ENCODE assay signal across 21 cellular contexts in genomic region chr17:67912656-67913055, GRCh38.
DNase-seq lines count a peak whose midpoint lies in the region; ATAC-seq and TF ChIP-seq lines count a peak whose summit lies in the region.
"Had no signal": no experiment of that assay in that cellular context is flagged by ENCODE, and none has a peak within 500 bp of the region (broad histone marks: within the 10 kb centered on the region; RNA-seq: fewer than 3 reads in every experiment).

No MANE protein-coding gene starts in this region.

- no peak overlapping the region for H3K27ac ChIP-seq in HCT116 (ENCODE audit: low read depth, low read length)
- no peak overlapping the region for H3K27ac ChIP-seq in osteoblast (ENCODE audit: low read depth, low read length)
- H3K27ac ChIP-seq: BLaER1, SJCRH30, thyroid gland had no signal

- peak overlapping the region; percentile 3 for H3K27ac Mint-ChIP-seq in activated naive CD8-positive, alpha-beta T cell treated with anti-CD3 and anti-CD28 coated beads for 36 hours
- peak overlapping the region; percentile 64 to 68 for H3K27ac Mint-ChIP-seq in natural killer cell treated with Interleukin-12 subunit alpha and Interleukin-12 subunit beta and Interleukin-15 and Interleukin-18, amount 100 ng/mL, for 72 hours

- intact Hi-C loops in HCT116 (cut with micrococcal nuclease), result no loop called here

- no peaks in the 10 kb centered on the region for H3K9me2 ChIP-seq in HCT116 (ENCODE audit: insufficient read depth)

- no peak overlapping the region for H2AFZ ChIP-seq in HCT116 (ENCODE audit: low read depth, low read length, poor library complexity, severe bottlenecking)
- no peak overlapping the region for H2AFZ ChIP-seq in osteoblast (ENCODE audit: low read length)

- H3K9me3 ChIP-seq in HCT116 (ENCODE audit: control insufficient read depth in 1 of 2, insufficient read depth in 1 of 2, low read depth in 1 of 2, low read length in 2 of 2) (no peaks in the 10 kb centered on the region), osteoblast (ENCODE audit: low read depth, low read length) (no peaks in the 10 kb centered on the region)
- H3K9me3 ChIP-seq: BLaER1, mucosa of descending colon, SJCRH30, thyroid gland had no signal

- no peaks in the 10 kb centered on the region for H3K9me3 Mint-ChIP-seq in activated T-cell treated with anti-CD3 and anti-CD28 coated beads, Interleukin-2, amount 50 U/mL, for 4 hours
- H3K9me3 Mint-ChIP-seq in activated naive CD8-positive, alpha-beta T cell treated with anti-CD3 and anti-CD28 coated beads for 36 hours, result no peaks in the 10 kb centered on the region
- no peaks in the 10 kb centered on the region for H3K9me3 Mint-ChIP-seq in natural killer cell treated with Interleukin-12 subunit alpha and Interleukin-12 subunit beta and Interleukin-15 and Interleukin-18, amount 100 ng/mL, for 72 hours

- H3K4me3 ChIP-seq in HCT116 (replicated peaks in 1 of 2; ENCODE audit: low read depth in 1 of 2, low read length in 2 of 2) (no peak overlapping the region), osteoblast (ENCODE audit: insufficient read depth, low read length) (no peak overlapping the region)
- H3K4me3 ChIP-seq: BLaER1, mucosa of descending colon, SJCRH30, thyroid gland had no signal

- TF ChIP-seq POLR2A in HCT116 (IDR thresholded peaks at IDR 0.05; ENCODE audit: borderline replicate concordance, extremely low read depth, insufficient read depth, insufficient read length), result no peak

- peaks cover 42% of the 10 kb centered on the region for H3K36me3 Mint-ChIP-seq in activated T-cell treated with anti-CD3 and anti-CD28 coated beads, Interleukin-2, amount 50 U/mL, for 4 hours (ENCODE audit: insufficient read depth)
- peaks cover 27% of the 10 kb centered on the region for H3K36me3 Mint-ChIP-seq in activated naive CD8-positive, alpha-beta T cell treated with anti-CD3 and anti-CD28 coated beads for 36 hours
- peaks cover 24% of the 10 kb centered on the region for H3K36me3 Mint-ChIP-seq in natural killer cell treated with Interleukin-12 subunit alpha and Interleukin-12 subunit beta and Interleukin-15 and Interleukin-18, amount 100 ng/mL, for 72 hours

- CTCF ChIA-PET in HCT116 (lab: Charles Lee), result no interaction called here

- TF ChIP-seq RAD21 in HCT116 (IDR thresholded peaks at IDR 0.05; ENCODE audit: low read depth), result no peak

- DNase-seq in activated T-cell treated with anti-CD3 and anti-CD28 coated beads for 48 hours (ENCODE audit: low read depth), result peak; percentile 26
- DNase-seq in activated T-cell treated with anti-CD3 and anti-CD28 coated beads, Interleukin-2, amount 50 U/mL, for 4 hours, result no peak
- DNase-seq in HCT116 (ENCODE audit: low read depth, low spot score), result no peak
- DNase-seq in activated naive CD8-positive, alpha-beta T cell treated with anti-CD3 and anti-CD28 coated beads for 36 hours, result no peak
- DNase-seq in natural killer cell treated with Interleukin-12 subunit alpha and Interleukin-12 subunit beta and Interleukin-15 and Interleukin-18, amount 100 ng/mL, for 72 hours (ENCODE audit: low spot score), result no peak
- no peak for DNase-seq in osteoblast (ENCODE audit: insufficient read length, low spot score, missing footprints)
- no peak for DNase-seq in T1000 (lab: John Stamatoyannopoulos, UW)
- DNase-seq: DND-41; H7; kidney; mucosa of descending colon; NCI-H1105 treated with DMSO at 0.1 percent for 48 hours; NCI-H2029 treated with DMSO at 0.1 percent for 48 hours; NCI-H2227 treated with DMSO at 0.1 percent for 48 hours; SJCRH30; stimulated activated CD4-positive, alpha-beta T cell treated with anti-CD3 and anti-CD28 coated beads, Interleukin-2, amount 100 ng/mL, for 24 hours; stimulated activated naive CD4-positive, alpha-beta T cell treated with Interleukin-2 at 50 U/mL for 16 hours; T-helper 1 cell; thyroid gland had no signal

- H3K79me2 ChIP-seq in HCT116 (ENCODE audit: insufficient read depth, low read length) (peaks cover 16% of the 10 kb centered on the region; the same call in 1 of the 2 replicates), osteoblast (ENCODE audit: insufficient read depth, low read length) (peaks cover 13% of the 10 kb centered on the region)

- no peak for TF ChIP-seq CTCF in HCT116 (IDR thresholded peaks at IDR 0.05 in 2 of 3, conservative IDR thresholded peaks at IDR 0.05 in 1 of 3; ENCODE audit: borderline replicate concordance in 1 of 3, insufficient read depth in 1 of 3, low read depth in 2 of 3, low read length in 2 of 3)
- no peak for TF ChIP-seq CTCF in osteoblast (IDR thresholded peaks at IDR 0.05; ENCODE audit: extremely low read depth, low read depth, low read length)

- H3K4me2 ChIP-seq in HCT116 (ENCODE audit: low read length) (no peak overlapping the region), osteoblast (ENCODE audit: insufficient read depth, low read length) (no peak overlapping the region)
- H3K4me2 ChIP-seq: BLaER1 had no signal

- ATAC-seq in activated T-cell treated with anti-CD3 and anti-CD28 coated beads, Interleukin-2, amount 50 U/mL, for 4 hours, result no peak
- no peak for ATAC-seq in HCT116
- ATAC-seq in natural killer cell treated with Interleukin-12 subunit alpha and Interleukin-12 subunit beta and Interleukin-15 and Interleukin-18, amount 100 ng/mL, for 72 hours, result peak; percentile 87 to 94
- no peak for ATAC-seq in HG02981 (IDR thresholded peaks at IDR 0.05; ENCODE audit: unreplicated experiment)
- ATAC-seq: mucosa of descending colon had no signal

- no peaks in the 10 kb centered on the region for H4K20me1 ChIP-seq in HCT116 (ENCODE audit: insufficient read depth)
- H4K20me1 ChIP-seq in osteoblast (ENCODE audit: insufficient read depth, low read length), result peaks cover 8% of the 10 kb centered on the region

- TSS peak; percentile 42 for BruUV-seq in HCT116 (replicated peaks; lab: Mats Ljungman, UMichigan)

- H3K4me1 ChIP-seq in HCT116 (ENCODE audit: control insufficient read depth in 1 of 2, insufficient read depth in 2 of 2, low read length in 2 of 2), result no peaks in the 10 kb centered on the region
- H3K4me1 ChIP-seq in osteoblast (ENCODE audit: insufficient read depth, low read length), result peaks cover 18% of the 10 kb centered on the region
- H3K4me1 ChIP-seq: SJCRH30, thyroid gland had no signal

- H3K9ac ChIP-seq in HCT116 (ENCODE audit: low read length), result no peak overlapping the region
- H3K9ac ChIP-seq: BLaER1 had no signal

- POLR2A ChIA-PET in HCT116 (lab: Charles Lee), result no interaction called here

- RAD21 ChIA-PET in HCT116 (lab: Charles Lee; ENCODE audit: low non-redundant PET in 1 of 2, low total read pairs in 2 of 2, uncharacterized antibody in 2 of 2, unreplicated experiment in 2 of 2), result no interaction called here

- no peaks in the 10 kb centered on the region for H3K27me3 ChIP-seq in HCT116 (ENCODE audit: insufficient read depth, low read length)
- H3K27me3 ChIP-seq in osteoblast (ENCODE audit: insufficient read depth, low read length), result no peaks in the 10 kb centered on the region
- H3K27me3 ChIP-seq: BLaER1, SJCRH30, thyroid gland had no signal

- H3K4me3 Mint-ChIP-seq in activated T-cell treated with anti-CD3 and anti-CD28 coated beads, Interleukin-2, amount 50 U/mL, for 4 hours, result no peak overlapping the region
- H3K4me3 Mint-ChIP-seq in activated naive CD8-positive, alpha-beta T cell treated with anti-CD3 and anti-CD28 coated beads for 36 hours, result no peak overlapping the region
- peak overlapping the region; percentile 35 for H3K4me3 Mint-ChIP-seq in natural killer cell treated with Interleukin-12 subunit alpha and Interleukin-12 subunit beta and Interleukin-15 and Interleukin-18, amount 100 ng/mL, for 72 hours

- no peaks in the 10 kb centered on the region for H3K27me3 Mint-ChIP-seq in activated T-cell treated with anti-CD3 and anti-CD28 coated beads, Interleukin-2, amount 50 U/mL, for 4 hours (ENCODE audit: low read depth)
- no peaks in the 10 kb centered on the region for H3K27me3 Mint-ChIP-seq in activated naive CD8-positive, alpha-beta T cell treated with anti-CD3 and anti-CD28 coated beads for 36 hours
- H3K27me3 Mint-ChIP-seq in natural killer cell treated with Interleukin-12 subunit alpha and Interleukin-12 subunit beta and Interleukin-15 and Interleukin-18, amount 100 ng/mL, for 72 hours, result no peaks in the 10 kb centered on the region

- H3K36me3 ChIP-seq in HCT116 (ENCODE audit: control insufficient read depth in 1 of 2, insufficient read depth in 2 of 2, low read length in 2 of 2) (peaks cover 37 to 48% of the 10 kb centered on the region in 2 experiments), osteoblast (ENCODE audit: insufficient read depth, low read length) (peaks cover 36% of the 10 kb centered on the region)

- peaks cover 20% of the 10 kb centered on the region for H3K4me1 Mint-ChIP-seq in activated T-cell treated with anti-CD3 and anti-CD28 coated beads, Interleukin-2, amount 50 U/mL, for 4 hours (ENCODE audit: low read depth)
- H3K4me1 Mint-ChIP-seq in activated naive CD8-positive, alpha-beta T cell treated with anti-CD3 and anti-CD28 coated beads for 36 hours, result peaks cover 23% of the 10 kb centered on the region
- peaks cover 24 to 32% of the 10 kb centered on the region in 2 donors for H3K4me1 Mint-ChIP-seq in natural killer cell treated with Interleukin-12 subunit alpha and Interleukin-12 subunit beta and Interleukin-15 and Interleukin-18, amount 100 ng/mL, for 72 hours (ENCODE audit: low read depth in 2 of 2)

TF ChIP-seq in HCT116, 20 proteins besides CTCF, POLR2A, EP300 and RAD21 (continues in another document):
- TF ChIP-seq SP1 (IDR thresholded peaks at IDR 0.05; ENCODE audit: low read depth) (no peak), ZNF274 (IDR thresholded peaks at IDR 0.05; ENCODE audit: low read depth, low read length) (no peak), JUND (IDR thresholded peaks at IDR 0.05) (no peak), ZFX (IDR thresholded peaks at IDR 0.05) (no peak), FOSL1 (IDR thresholded peaks at IDR 0.05; ENCODE audit: low read depth) (no peak)

Comparison
In these comparisons a context has a peak if more than half of its experiments do, and no peak if none do; other contexts are left out.
1. ATAC-seq: peak in natural killer cell treated with Interleukin-12 subunit alpha and Interleukin-12 subunit beta and Interleukin-15 and Interleukin-18, amount 100 ng/mL, for 72 hours (2 of 2); none in activated T-cell treated with anti-CD3 and anti-CD28 coated beads, Interleukin-2, amount 50 U/mL, for 4 hours (0 of 2), HCT116 (single experiment) and HG02981 (single experiment).